In genomic region chr14:23442721-23443356, GRCh38 we compare ENCODE assay signal across 22 cellular contexts. TPM values are rescaled to one million over a fixed set of nuclear protein-coding genes. Genes with fewer than 3 reads are reported as not detected.
DNase-seq lines count a peak whose midpoint lies in the region; ATAC-seq and TF ChIP-seq lines count a peak whose summit lies in the region.
"Had no signal": no experiment of that assay in that cellular context is flagged by ENCODE, and none has a peak within 500 bp of the region (broad histone marks: within the 10 kb centered on the region; RNA-seq: fewer than 3 reads in every experiment).

No MANE protein-coding gene starts in this region.

- peaks cover 9% of the 10 kb centered on the region for H3K27me3 ChIP-seq in neural progenitor cell
- H3K27me3 ChIP-seq: BLaER1, dorsolateral prefrontal cortex, foreskin keratinocyte had no signal

- peak; percentile 54 for DNase-seq in activated effector memory CD4-positive, alpha-beta T cell treated with anti-CD3 and anti-CD28 coated beads, Interleukin-2, amount 50 U/mL, for 16 hours
- DNase-seq in activated effector memory CD4-positive, alpha-beta T cell treated with Interleukin-2 at 50 U/mL for 16 hours, result no peak
- DNase-seq in left cardiac atrium (peak; percentile 55), neural progenitor cell (ENCODE audit: low spot score) (peak; percentile 78), ureter (ENCODE audit: low spot score) (peak; percentile 29), UCSD-AML1 (lab: John Stamatoyannopoulos, UW; ENCODE audit: unreplicated experiment) (no peak)
- no peak for DNase-seq in stimulated activated naive CD8-positive, alpha-beta T cell treated with anti-CD3 and anti-CD28 coated beads, Interleukin-15, Interleukin-2, amounts not matched to agents 100 U/mL and 50 U/mL, for 24 hours
- DNase-seq: activated CD4-positive, alpha-beta T cell treated with anti-CD3 and anti-CD28 coated beads for 48 hours; dorsolateral prefrontal cortex; erythroblast; foreskin keratinocyte; kidney glomerular epithelial cell; NCI-H1417 treated with DMSO at 0.1 percent for 48 hours; NCI-H526 treated with DMSO at 0.1 percent for 48 hours; nephron progenitor cell had no signal

- no peak overlapping the region for H3K9ac ChIP-seq in neural progenitor cell
- H3K9ac ChIP-seq: BLaER1 had no signal

- TF ChIP-seq CTCF in neural progenitor cell (IDR thresholded peaks at IDR 0.05), result no peak

- intact Hi-C loops in left cardiac atrium (cut with DNase I), result loop anchor here (1.0 to 5.0 kb wide), 2 partner anchors 34 to 36 kb away; partner anchors contain the start of gene MYH6 (in 1 of the 2)

- H3K9me3 ChIP-seq in neural progenitor cell (ENCODE audit: low read depth), result no peaks in the 10 kb centered on the region
- H3K9me3 ChIP-seq: BLaER1, HAP-1 had no signal

- peaks cover 29% of the 10 kb centered on the region for H3F3A ChIP-seq in neural progenitor cell (ENCODE audit: low read depth)

- H3K9me3 Mint-ChIP-seq in neural progenitor cell, result no peaks in the 10 kb centered on the region
- H3K9me3 Mint-ChIP-seq: nephron progenitor cell had no signal

- H3K4me3 Mint-ChIP-seq in neural progenitor cell, result no peak overlapping the region
- H3K4me3 Mint-ChIP-seq: nephron progenitor cell had no signal

- H3K4me3 ChIP-seq in neural progenitor cell, result no peak overlapping the region
- H3K4me3 ChIP-seq: BLaER1, dorsolateral prefrontal cortex, HAP-1 had no signal

- peak overlapping the region; percentile 95 for H3K27ac Mint-ChIP-seq in neural progenitor cell
- H3K27ac Mint-ChIP-seq: nephron progenitor cell had no signal

- H3K27ac ChIP-seq in neural progenitor cell, result no peak overlapping the region
- H3K27ac ChIP-seq: BLaER1, dorsolateral prefrontal cortex, foreskin keratinocyte had no signal

- no peaks in the 10 kb centered on the region for H4K20me1 ChIP-seq in neural progenitor cell (ENCODE audit: low read depth)
- H4K20me1 ChIP-seq: BLaER1 had no signal

- peaks cover 43% of the 10 kb centered on the region for H3K4me1 ChIP-seq in neural progenitor cell
- H3K4me1 ChIP-seq: foreskin keratinocyte, HAP-1 had no signal

- peak overlapping the region; percentile 54 for H2AFZ ChIP-seq in neural progenitor cell (replicated peaks)

- ATAC-seq in left cardiac atrium, result peak; percentile 58 to 63
- no peak for ATAC-seq in stimulated activated naive CD8-positive, alpha-beta T cell treated with anti-CD3 and anti-CD28 coated beads, Interleukin-15, Interleukin-2, amounts not matched to agents 100 U/mL and 50 U/mL, for 24 hours
- ATAC-seq in HG02571 (IDR thresholded peaks at IDR 0.05; ENCODE audit: unreplicated experiment), result no peak
- ATAC-seq: foreskin keratinocyte had no signal

- no peaks in the 10 kb centered on the region for H3K36me3 ChIP-seq in neural progenitor cell
- H3K36me3 ChIP-seq: BLaER1, HAP-1 had no signal

- H3K79me2 ChIP-seq in neural progenitor cell (ENCODE audit: low read depth), result no peaks in the 10 kb centered on the region

- H3K4me1 Mint-ChIP-seq in neural progenitor cell, result peaks cover 45% of the 10 kb centered on the region

- H3K36me3 Mint-ChIP-seq in neural progenitor cell, result no peaks in the 10 kb centered on the region

- peaks cover 12% of the 10 kb centered on the region for H3K27me3 Mint-ChIP-seq in neural progenitor cell (ENCODE audit: insufficient read depth, low read depth)

- H3K4me2 ChIP-seq in neural progenitor cell, result peak overlapping the region; percentile 75
- H3K4me2 ChIP-seq: BLaER1 had no signal

RNA-seq across cellular contexts. Expression of gene MYH7, which starts 7.4 kb away (rescaled TPM):
- total RNA-seq in left cardiac atrium (100 to 1,000 TPM; 175 to 201 TPM), neural progenitor cell (ENCODE audit: low replicate concordance) (0.19 TPM in 1 of 2 replicates, not detected in the other), ureter (2.1 TPM)
- total RNA-seq: A673, Daoy, foreskin keratinocyte, M059J, pulmonary artery endothelial cell had no signal

RNA-seq across cellular contexts. Expression of gene NGDN, which starts 26.7 kb away (rescaled TPM):
- 10 to 100 TPM; 20.1 to 23.6 TPM for total RNA-seq in left cardiac atrium
- 51.1 and 60.1 TPM in 2 replicates for total RNA-seq in neural progenitor cell (ENCODE audit: low replicate concordance)
- total RNA-seq in ureter, result 39.9 TPM

RNA-seq across cellular contexts. Expression of gene MYH6, which starts 34.8 kb away (rescaled TPM):
- total RNA-seq in left cardiac atrium (over 10,000 TPM; 10,415 to 11,820 TPM), neural progenitor cell (ENCODE audit: low replicate concordance) (0.03 TPM in 1 of 2 replicates, not detected in the other), ureter (not detected)
- total RNA-seq: A673, Daoy, foreskin keratinocyte, M059J, pulmonary artery endothelial cell had no signal

Comparison
In these comparisons a context has a peak if more than half of its experiments do, and no peak if none do; other contexts are left out.
1. DNase-seq: peak in activated effector memory CD4-positive, alpha-beta T cell treated with anti-CD3 and anti-CD28 coated beads, Interleukin-2, amount 50 U/mL, for 16 hours (single experiment), left cardiac atrium (single experiment), neural progenitor cell (single experiment) and ureter (single experiment); none in activated effector memory CD4-positive, alpha-beta T cell treated with Interleukin-2 at 50 U/mL for 16 hours (single experiment), stimulated activated naive CD8-positive, alpha-beta T cell treated with anti-CD3 and anti-CD28 coated beads, Interleukin-15, Interleukin-2, amounts not matched to agents 100 U/mL and 50 U/mL, for 24 hours (single experiment) and UCSD-AML1 (single experiment).
2. ATAC-seq: peak in left cardiac atrium (2 of 2); none in stimulated activated naive CD8-positive, alpha-beta T cell treated with anti-CD3 and anti-CD28 coated beads, Interleukin-15, Interleukin-2, amounts not matched to agents 100 U/mL and 50 U/mL, for 24 hours (single experiment) and HG02571 (single experiment).
3. RNA of gene MYH7, which starts 7.4 kb away (total RNA-seq): 175 to 201 TPM in left cardiac atrium; 2.1 TPM in ureter (single experiment) and 0.19 TPM in neural progenitor cell; every median in the first group is over 10 times any median in the second.
4. RNA of gene MYH6, which starts 34.8 kb away (total RNA-seq): 10,415 to 11,820 TPM in left cardiac atrium; not detected in ureter (single experiment) and 0.03 TPM in neural progenitor cell; every median in the first group is over 1,000 times any median in the second.